ENCODE assay signal across 23 cellular contexts in the genomic region with DNA sequence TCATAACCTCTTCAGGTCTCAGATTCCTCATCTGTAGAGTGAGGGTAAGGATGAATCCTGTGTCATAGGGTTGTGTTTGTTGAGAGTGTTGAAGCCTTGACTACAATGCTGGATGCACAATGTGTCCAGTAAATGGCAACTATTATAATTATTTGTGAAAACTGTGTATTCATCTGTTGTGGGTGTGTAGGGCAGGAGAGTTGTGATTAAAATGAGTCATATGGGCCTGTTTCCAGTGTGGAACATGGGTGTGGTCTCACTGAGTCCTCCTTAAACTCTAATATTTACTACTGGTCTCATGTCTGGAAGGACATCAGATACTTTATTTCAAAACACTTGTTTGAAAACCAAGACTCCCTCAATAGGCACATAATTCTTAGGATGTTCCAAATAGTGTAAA.
DNase-seq lines count a peak whose midpoint lies in the region; ATAC-seq, FAIRE-seq and TF ChIP-seq lines count a peak whose summit lies in the region.
"Had no signal": no experiment of that assay in that cellular context is flagged by ENCODE, and none has a peak within 500 bp of the region (broad histone marks: within the 10 kb centered on the region; RNA-seq: fewer than 3 reads in every experiment).

No MANE protein-coding gene starts in this region.

- H3K36me3 ChIP-seq in small intestine (ENCODE audit: control insufficient read depth in 2 of 2, insufficient read depth in 2 of 2, low read length in 2 of 2) (no peaks in the 10 kb centered on the region), psoas muscle (ENCODE audit: insufficient read depth in 1 of 2, low read depth in 1 of 2) (no peaks in the 10 kb centered on the region)
- H3K36me3 ChIP-seq: BLaER1 treated with 17β-estradiol and CSF1 and Interleukin-3, amounts not matched to agents 10 nM and 100 nM had no signal

- peak; percentile 46 for ATAC-seq in left ventricle myocardium superior
- no peak for ATAC-seq in psoas muscle
- ATAC-seq in HG02885 (IDR thresholded peaks at IDR 0.05; ENCODE audit: poor library complexity, unreplicated experiment), result no peak

- no peaks in the 10 kb centered on the region for H3K9me3 ChIP-seq in small intestine (ENCODE audit: control insufficient read depth, low read depth)
- H3K9me3 ChIP-seq in psoas muscle, result no peaks in the 10 kb centered on the region

- DNase-seq in left ventricle myocardium superior (no peak), cardiac septum (ENCODE audit: low spot score) (no peak), cardiac fibroblast (ENCODE audit: low read depth in 2 of 2) (peak; percentile 13 to 14), fibroblast of villous mesenchyme (ENCODE audit: low read depth) (peak; percentile 17), small intestine (peak; percentile 12), psoas muscle (no peak), occipital lobe (lab: John Stamatoyannopoulos, UW) (no peak)
- DNase-seq: CD8-positive, alpha-beta memory T cell; DND-41; HFFc6; IMR-90; Kasumi-1; MV-4-11; NCI-H1417 treated with DMSO at 0.1 percent for 48 hours; NCI-H2029; NCI-H2171; NCI-H446 treated with DMSO at 0.1 percent for 48 hours; NK-92 treated with Interleukin-12 subunit alpha and Interleukin-12 subunit beta, amount 100 ng/mL, for 24 hours; OCI-M1 had no signal

- H3K4me3 ChIP-seq in cardiac fibroblast (replicated peaks in 1 of 2; ENCODE audit: low read depth in 2 of 2, low read length in 2 of 2) (no peak overlapping the region), fibroblast of villous mesenchyme (ENCODE audit: low read depth, low read length) (no peak overlapping the region), small intestine (ENCODE audit: low read depth in 1 of 2, low read length in 2 of 2) (no peak overlapping the region), psoas muscle (no peak overlapping the region)
- H3K4me3 ChIP-seq: BLaER1 treated with 17β-estradiol and CSF1 and Interleukin-3, amounts not matched to agents 10 nM and 100 nM had no signal

- H3K4me1 ChIP-seq in small intestine (ENCODE audit: control insufficient read depth in 2 of 2, insufficient read depth in 1 of 2, low read depth in 1 of 2, low read length in 1 of 2) (no peaks in the 10 kb centered on the region), psoas muscle (no peaks in the 10 kb centered on the region)
- H3K4me1 ChIP-seq: BLaER1 treated with 17β-estradiol and CSF1 and Interleukin-3, amounts not matched to agents 10 nM and 100 nM had no signal

- no peaks in the 10 kb centered on the region for H3K27me3 ChIP-seq in small intestine (ENCODE audit: control insufficient read depth in 2 of 2, insufficient read depth in 2 of 2, low read length in 2 of 2)
- peaks cover 0 to 11% (median 0%) of the 10 kb centered on the region in 3 donors for H3K27me3 ChIP-seq in psoas muscle (ENCODE audit: insufficient read depth in 3 of 3, low read length in 2 of 3)

- FAIRE-seq in small intestine (lab: Jason Lieb, UNC), result no peak
- FAIRE-seq: G401.6, GM12891 had no signal

- intact Hi-C loops in left ventricle myocardium superior (cut with micrococcal nuclease), result no loop called here
- intact Hi-C loops in cardiac septum (cut with DNase I), result no loop called here
- intact Hi-C loops in psoas muscle (cut with DNase I), result no loop called here

- TF ChIP-seq CTCF in cardiac fibroblast (IDR thresholded peaks at IDR 0.05; ENCODE audit: low read depth, low read length) (no peak), fibroblast of villous mesenchyme (IDR thresholded peaks at IDR 0.05; ENCODE audit: insufficient read depth, low read depth, low read length) (no peak), psoas muscle (IDR thresholded peaks at IDR 0.05) (no peak)

- H3K27ac ChIP-seq in small intestine (ENCODE audit: low read depth in 1 of 2, low read length in 1 of 2) (no peak overlapping the region), psoas muscle (no peak overlapping the region)
- H3K27ac ChIP-seq: BLaER1 treated with 17β-estradiol and CSF1 and Interleukin-3, amounts not matched to agents 10 nM and 100 nM had no signal

Comparison
In these comparisons a context has a peak if more than half of its experiments do, and no peak if none do; other contexts are left out.
1. DNase-seq: peak in cardiac fibroblast (2 of 2), fibroblast of villous mesenchyme (single experiment) and small intestine (single experiment); none in left ventricle myocardium superior (single experiment), cardiac septum (single experiment), psoas muscle (0 of 2) and occipital lobe (single experiment).